1 cellular context compared by ENCODE assay signal in genomic region chr14:94494085-94494484, GRCh38.
TF ChIP-seq lines count a peak whose summit lies in the region.

No MANE protein-coding gene starts in this region.

TF ChIP-seq in GM12878, 131 proteins besides CTCF, POLR2A, EP300 and RAD21 (continued from another document):
- no peak for TF ChIP-seq BRCA1 (IDR thresholded peaks at IDR 0.05; ENCODE audit: low read depth, low read length)
- peak in 1 of 2 experiments; percentile 40; a peak in 1 of 3 replicates for TF ChIP-seq EGR1 (IDR thresholded peaks at IDR 0.05; ENCODE audit: borderline replicate concordance in 1 of 2, low read depth in 2 of 2, low read length in 2 of 2)
- no peak for TF ChIP-seq IRF4 (IDR thresholded peaks at IDR 0.05; ENCODE audit: low read depth, low read length)
- TF ChIP-seq SMAD1 (IDR thresholded peaks at IDR 0.05; ENCODE audit: low read depth, partially characterized antibody) = no peak
- no peak for TF ChIP-seq ATF7 (IDR thresholded peaks at IDR 0.05; ENCODE audit: low read depth)
- TF ChIP-seq CHD4 (IDR thresholded peaks at IDR 0.05) = no peak
- no peak for TF ChIP-seq ZNF274 (IDR thresholded peaks at IDR 0.05; ENCODE audit: insufficient read depth, insufficient read length)
- no peak for TF ChIP-seq TAF1 (IDR thresholded peaks at IDR 0.05; ENCODE audit: borderline replicate concordance, low read depth, low read length)
